25 cellular contexts compared by ENCODE assay signal in genomic region chr3:180987344-180987743, GRCh38. TPM values are rescaled to one million over a fixed set of nuclear protein-coding genes. Genes with fewer than 3 reads are reported as not detected.
DNase-seq lines count a peak whose midpoint lies in the region; ATAC-seq, FAIRE-seq and TF ChIP-seq lines count a peak whose summit lies in the region.
"Had no signal": no experiment of that assay in that cellular context is flagged by ENCODE, and none has a peak within 500 bp of the region (broad histone marks: within the 10 kb centered on the region; RNA-seq: fewer than 3 reads in every experiment).

No MANE protein-coding gene starts in this region.

- peak overlapping the region; percentile 62 for H3K27ac Mint-ChIP-seq in activated CD4-positive, alpha-beta memory T cell treated with anti-CD3 and anti-CD28 coated beads for 36 hours
- no peak overlapping the region for H3K27ac Mint-ChIP-seq in activated CD4-positive, alpha-beta memory T cell treated with anti-CD3 and anti-CD28 coated beads, Interleukin-2, amount 10 ng/mL, durations not matched to agents 7 days and 5 days

- H3K4me3 ChIP-seq in HEK293 (ENCODE audit: low read depth, low read length) (no peak overlapping the region), K562 (no peak overlapping the region), gastrocnemius medialis (no peak overlapping the region)
- H3K4me3 ChIP-seq: A549, BLaER1, GM23248, left lung had no signal

- H3K36me3 Mint-ChIP-seq in activated CD4-positive, alpha-beta memory T cell treated with anti-CD3 and anti-CD28 coated beads for 36 hours: peaks cover 21% of the 10 kb centered on the region
- peaks cover 26% of the 10 kb centered on the region for H3K36me3 Mint-ChIP-seq in activated CD4-positive, alpha-beta memory T cell treated with anti-CD3 and anti-CD28 coated beads, Interleukin-2, amount 10 ng/mL, durations not matched to agents 7 days and 5 days (ENCODE audit: low read depth)

- no peaks in the 10 kb centered on the region for H3K27me3 Mint-ChIP-seq in activated CD4-positive, alpha-beta memory T cell treated with anti-CD3 and anti-CD28 coated beads for 36 hours
- no peaks in the 10 kb centered on the region for H3K27me3 Mint-ChIP-seq in activated CD4-positive, alpha-beta memory T cell treated with anti-CD3 and anti-CD28 coated beads, Interleukin-2, amount 10 ng/mL, durations not matched to agents 7 days and 5 days
- H3K27me3 Mint-ChIP-seq: activated CD8-positive, alpha-beta T cell treated with anti-CD3 and anti-CD28 coated beads for 36 hours had no signal

- intact Hi-C loops in activated CD4-positive, alpha-beta memory T cell treated with anti-CD3 and anti-CD28 coated beads for 36 hours (cut with micrococcal nuclease): loop anchor here (5.0 kb wide), 2 partner anchors 310 to 1380 kb away; partner anchors contain the start of gene CCDC39
- intact Hi-C loops in K562 (cut with micrococcal nuclease): loop anchor here (5.0 to 10.0 kb wide), 4 partner anchors 123 to 1815 kb away; partner anchors contain the start of gene TTC14
- intact Hi-C loops in gastrocnemius medialis (cut with DNase I; ENCODE audit: low total_unique reads): loop anchor here (5.0 kb wide), 1 partner anchor 385 kb away; the partner anchor contains the start of gene TTC14

- in situ Hi-C loops in K562 (cut with MboI) (loop anchor here (25.0 kb wide), 1 partner anchor 375 kb away; the partner anchor contains the start of gene TTC14), gastrocnemius medialis (cut with MboI; ENCODE audit: low sequenced_read_pairs in 4 of 4) (no loop called here)

- H3K27me3 ChIP-seq in K562 (ENCODE audit: control insufficient read depth in 2 of 2, insufficient read depth in 2 of 2, low read length in 2 of 2): no peaks in the 10 kb centered on the region
- H3K27me3 ChIP-seq in gastrocnemius medialis: no peaks in the 10 kb centered on the region
- H3K27me3 ChIP-seq: BLaER1, left lung had no signal

- H3K9me3 Mint-ChIP-seq in activated CD4-positive, alpha-beta memory T cell treated with anti-CD3 and anti-CD28 coated beads for 36 hours: no peaks in the 10 kb centered on the region
- no peaks in the 10 kb centered on the region for H3K9me3 Mint-ChIP-seq in activated CD4-positive, alpha-beta memory T cell treated with anti-CD3 and anti-CD28 coated beads, Interleukin-2, amount 10 ng/mL, durations not matched to agents 7 days and 5 days
- H3K9me3 Mint-ChIP-seq: activated CD8-positive, alpha-beta T cell treated with anti-CD3 and anti-CD28 coated beads for 36 hours; immature natural killer cell had no signal

- H4K20me1 ChIP-seq in K562 (replicated peaks; ENCODE audit: control insufficient read depth, insufficient read depth, low read length): no peaks in the 10 kb centered on the region

- no peak for TF ChIP-seq POLR2A in K562 (conservative IDR thresholded peaks at IDR 0.05)
- no peak for TF ChIP-seq POLR2A in gastrocnemius medialis (IDR thresholded peaks at IDR 0.05)

- no peak overlapping the region for H3K9ac ChIP-seq in K562 (ENCODE audit: insufficient read depth in 1 of 2, low read depth in 2 of 2, low read length in 2 of 2)
- H3K9ac ChIP-seq: BLaER1, GM23248 had no signal

- H3K36me3 ChIP-seq in HEK293 (ENCODE audit: control insufficient read depth in 2 of 2, insufficient read depth in 1 of 2, low read length in 2 of 2) (peaks cover 0 to 50% of the 10 kb centered on the region in 2 experiments), K562 (ENCODE audit: control insufficient read depth, insufficient read depth, low read length) (peaks cover 53% of the 10 kb centered on the region), gastrocnemius medialis (peaks cover 0 to 21% of the 10 kb centered on the region in 2 donors)

- POLR2A ChIA-PET in activated CD4-positive, alpha-beta memory T cell treated with anti-CD3 and anti-CD28 coated beads for 36 hours (lab: Charles Lee): no interaction called here
- POLR2A ChIA-PET in activated CD4-positive, alpha-beta memory T cell treated with anti-CD3 and anti-CD28 coated beads, Interleukin-2, amount 10 ng/mL, durations not matched to agents 7 days and 5 days (lab: Charles Lee): no interaction called here
- POLR2A ChIA-PET in HEK293 (lab: Yijun Ruan, JAX): no interaction called here
- POLR2A ChIA-PET in K562 (lab: Yijun Ruan, JAX): no interaction called here

- CTCF ChIA-PET in activated CD4-positive, alpha-beta memory T cell treated with anti-CD3 and anti-CD28 coated beads for 36 hours (lab: Charles Lee): no interaction called here
- CTCF ChIA-PET in activated CD4-positive, alpha-beta memory T cell treated with anti-CD3 and anti-CD28 coated beads, Interleukin-2, amount 10 ng/mL, durations not matched to agents 7 days and 5 days (lab: Charles Lee): no interaction called here
- CTCF ChIA-PET in HEK293 (lab: Yijun Ruan, JAX) (no interaction called here), K562 (lab: Yijun Ruan, JAX; ENCODE audit: low intra/inter-chr PET ratio) (no interaction called here)

- no peaks in the 10 kb centered on the region for H3K9me3 ChIP-seq in HEK293 (ENCODE audit: control insufficient read depth, insufficient read depth, low read depth, low read length)
- H3K9me3 ChIP-seq in K562 (replicated peaks; ENCODE audit: control insufficient read depth, insufficient read depth, low read depth, low read length): no peaks in the 10 kb centered on the region
- H3K9me3 ChIP-seq in gastrocnemius medialis: no peaks in the 10 kb centered on the region
- H3K9me3 ChIP-seq: A549, BLaER1, left lung had no signal

- DNase-seq in activated CD4-positive, alpha-beta memory T cell treated with anti-CD3 and anti-CD28 coated beads for 36 hours: no peak
- DNase-seq in activated CD4-positive, alpha-beta memory T cell treated with anti-CD3 and anti-CD28 coated beads, Interleukin-2, amount 10 ng/mL, durations not matched to agents 7 days and 5 days: no peak
- no peak for DNase-seq in K562 (ENCODE audit: extremely low read depth in 1 of 4, low spot score in 3 of 4)
- DNase-seq in gastrocnemius medialis: no peak
- DNase-seq in NCI-H2029 (lab: John Stamatoyannopoulos, UW): no peak
- DNase-seq in NCI-H526 (lab: John Stamatoyannopoulos, UW): no peak
- DNase-seq: activated CD8-positive, alpha-beta T cell treated with anti-CD3 and anti-CD28 coated beads for 36 hours; amniotic stem cell; DMS 273 treated with DMSO at 0.1 percent for 48 hours; GM23248; immature natural killer cell; left lung; NCI-H187; NCI-H748 treated with DMSO at 0.1 percent for 48 hours; occipital lobe; OCI-M1; right cardiac atrium; Right ventricle myocardium superior; stimulated activated CD4-positive, alpha-beta T cell treated with anti-CD3 and anti-CD28 coated beads, Interleukin-15, amount 100 ng/mL, for 24 hours; substantia nigra had no signal

- peaks cover 28% of the 10 kb centered on the region for H3K79me2 ChIP-seq in K562 (ENCODE audit: control insufficient read depth, insufficient read depth, low read length)

- H3K9me1 ChIP-seq in K562 (ENCODE audit: control insufficient read depth, insufficient read depth, low read length): no peaks in the 10 kb centered on the region

- H3K27ac ChIP-seq in HEK293 (ENCODE audit: extremely low read depth, low read depth, low read length): no peak overlapping the region
- H3K27ac ChIP-seq in K562 (ENCODE audit: extremely low read depth, low read depth, low read length): peak overlapping the region; percentile 64; the same call in 1 of the 3 replicates
- peak overlapping the region; percentile 34 to 93 (median 62) for H3K27ac ChIP-seq in gastrocnemius medialis
- H3K27ac ChIP-seq: A549, BLaER1, GM23248, left lung, VCaP had no signal

- no peak for ATAC-seq in K562
- no peak for ATAC-seq in gastrocnemius medialis
- no peak for ATAC-seq in GM19455 (IDR thresholded peaks at IDR 0.05; ENCODE audit: unreplicated experiment)
- ATAC-seq: A549; activated CD8-positive, alpha-beta T cell treated with anti-CD3 and anti-CD28 coated beads for 36 hours; left lung; right cardiac atrium had no signal

- 91% methylated on average over 2 of the region's 2 CpGs for WGBS in K562 (ENCODE audit: insufficient coverage, low coverage, missing lambda C conversion rate)

- H3K4me2 ChIP-seq in K562 (ENCODE audit: insufficient read depth, low read length): peak overlapping the region; percentile 22; the same call in 1 of the 2 replicates

- no peak for TF ChIP-seq EP300 in K562 (IDR thresholded peaks at IDR 0.05; ENCODE audit: low read length)

- BruUV-seq in K562 (replicated peaks; lab: Mats Ljungman, UMichigan): no TSS peak

- TF ChIP-seq RAD21 in K562 (CRISPR knock-in tag; conservative IDR thresholded peaks at IDR 0.05 in 1 of 2, IDR thresholded peaks at IDR 0.05 in 1 of 2): no peak

- no peak overlapping the region for H2AFZ ChIP-seq in K562 (ENCODE audit: low read depth, low read length)
- H2AFZ ChIP-seq: GM23248 had no signal

- peaks cover 35% of the 10 kb centered on the region for H3K4me1 Mint-ChIP-seq in activated CD4-positive, alpha-beta memory T cell treated with anti-CD3 and anti-CD28 coated beads for 36 hours (ENCODE audit: low read depth)
- H3K4me1 Mint-ChIP-seq in activated CD4-positive, alpha-beta memory T cell treated with anti-CD3 and anti-CD28 coated beads, Interleukin-2, amount 10 ng/mL, durations not matched to agents 7 days and 5 days: peaks cover 37% of the 10 kb centered on the region

- no peak for FAIRE-seq in K562 (lab: Jason Lieb, UNC)
- FAIRE-seq: A549 had no signal

- H3K4me3 Mint-ChIP-seq in activated CD4-positive, alpha-beta memory T cell treated with anti-CD3 and anti-CD28 coated beads for 36 hours: no peak overlapping the region
- H3K4me3 Mint-ChIP-seq in activated CD4-positive, alpha-beta memory T cell treated with anti-CD3 and anti-CD28 coated beads, Interleukin-2, amount 10 ng/mL, durations not matched to agents 7 days and 5 days: no peak overlapping the region

- no peaks in the 10 kb centered on the region for H3K4me1 ChIP-seq in HEK293 (ENCODE audit: control insufficient read depth, insufficient read depth, low read length)
- H3K4me1 ChIP-seq in K562 (replicated peaks in 1 of 2; ENCODE audit: control insufficient read depth in 2 of 2, insufficient read depth in 2 of 2, low read length in 2 of 2): peaks cover 2 to 11% of the 10 kb centered on the region in 2 experiments; a peak in 3 of 5 replicates
- peaks cover 33 to 43% of the 10 kb centered on the region in 2 donors for H3K4me1 ChIP-seq in gastrocnemius medialis

- TF ChIP-seq CTCF in HEK293 (tag by site-specific recombination; IDR thresholded peaks at IDR 0.05): no peak
- no peak for TF ChIP-seq CTCF in K562 (IDR thresholded peaks at IDR 0.05 in 2 of 3, conservative IDR thresholded peaks at IDR 0.05 in 1 of 3; ENCODE audit: insufficient read depth in 2 of 3, low read depth in 1 of 3, low read length in 3 of 3)
- TF ChIP-seq CTCF in gastrocnemius medialis (IDR thresholded peaks at IDR 0.05 in 4 of 5, conservative IDR thresholded peaks at IDR 0.05 in 1 of 5): no peak

RNA-seq across cellular contexts. Expression of gene DNAJC19, which starts 2.2 kb away (rescaled TPM):
- total RNA-seq in activated CD4-positive, alpha-beta memory T cell treated with anti-CD3 and anti-CD28 coated beads for 36 hours: 10 to 100 TPM; 68.6 to 75.0 TPM
- 10 to 100 TPM; 40.3 to 44.7 TPM for total RNA-seq in activated CD4-positive, alpha-beta memory T cell treated with anti-CD3 and anti-CD28 coated beads, Interleukin-2, amount 10 ng/mL, durations not matched to agents 7 days and 5 days
- 32.3 and 60.4 TPM in 2 replicates for total RNA-seq in K562 (2011; cell fraction: chromatin; rRNA removed; ENCODE audit: low replicate concordance)
- 36.2 and 41.5 TPM in 2 replicates for total RNA-seq in K562 (2011; cell fraction: nucleolus; rRNA removed)
- total RNA-seq in K562 (2011; cell fraction: nucleoplasm; rRNA removed): 57.3 and 78.0 TPM in 2 replicates
- total RNA-seq in K562 (2014; rRNA removed) (69.4 and 99.3 TPM in 2 replicates), K562 (2014; rRNA removed; fragmentation: Illumina TruSeq; extraction: Trizol) (72.3 and 78.8 TPM in 2 replicates), K562 (2015; rRNA removed; fragmentation: Illumina TruSeq; extraction: Trizol) (55.7 and 59.8 TPM in 2 replicates), K562 (2021) (99.1 and 117 TPM in 2 replicates), gastrocnemius medialis (10 to 100 TPM; 34.2 to 51.7 (median 38.0) TPM)
- polyA plus RNA-seq in K562 (2011; rRNA removed) (111 and 125 TPM in 2 replicates), K562 (2014; fragmentation: Illumina TruSeq; extraction: Trizol) (86.2 and 93.5 TPM in 2 replicates), K562 (2014; fragmentation: Nextera tagmentation; extraction: Ambion mirVana) (100 to 1,000 TPM; 116 to 136 TPM), K562 (2014; rRNA removed) (125 and 184 TPM in 2 replicates)
- polyA plus RNA-seq in K562 (2011; cell fraction: cytosol; rRNA removed): 93.8 and 94.6 TPM in 2 replicates
- polyA plus RNA-seq in K562 (2011; cell fraction: nucleus; rRNA removed): 60.6 and 71.2 TPM in 2 replicates
- polyA plus RNA-seq in K562 (2012): 112 and 169 TPM in 2 replicates
- 43.0 and 59.7 TPM in 2 replicates for polyA minus RNA-seq in K562 (2011; rRNA and poly(A)+ RNA removed)
- 22.4 and 26.1 TPM in 2 replicates for polyA minus RNA-seq in K562 (2011; cell fraction: cytosol; rRNA and poly(A)+ RNA removed)
- 21.9 and 42.3 TPM in 2 replicates for polyA minus RNA-seq in K562 (2011; cell fraction: nucleus; rRNA and poly(A)+ RNA removed)
